In genomic region chr12:116969615-116970575, GRCh38 we compare ENCODE assay signal across 15 cellular contexts. TPM values are rescaled to one million over a fixed set of nuclear protein-coding genes. Genes with fewer than 3 reads are reported as not detected.
DNase-seq lines count a peak whose midpoint lies in the region; ATAC-seq and TF ChIP-seq lines count a peak whose summit lies in the region.
"Had no signal": no experiment of that assay in that cellular context is flagged by ENCODE, and none has a peak within 500 bp of the region (broad histone marks: within the 10 kb centered on the region; RNA-seq: fewer than 3 reads in every experiment).

No MANE protein-coding gene starts in this region.

- in situ Hi-C loops in astrocyte of the cerebellum (cut with HindIII; ENCODE audit: low sequenced_read_pairs), result no loop called here

- no peak overlapping the region for H3K4me3 ChIP-seq in astrocyte of the cerebellum (ENCODE audit: low read depth, low read length)
- H3K4me3 ChIP-seq: ascending aorta had no signal

- DNase-seq in AG20443 (ENCODE audit: low spot score) (peak; percentile 64), NCI-H1105 (lab: John Stamatoyannopoulos, UW) (peak; percentile 86), astrocyte of the cerebellum (ENCODE audit: low read depth) (peak; percentile 19), left ventricle myocardium superior (peak; percentile 83), NCI-H774 (lab: John Stamatoyannopoulos, UW) (no peak), posterior vena cava (ENCODE audit: low spot score) (no peak)
- DNase-seq in stimulated activated naive CD8-positive, alpha-beta T cell treated with anti-CD3 and anti-CD28 coated beads, Interleukin-15, Interleukin-2, amounts not matched to agents 100 U/mL and 50 U/mL, for 24 hours, result no peak
- DNase-seq: ACHN; activated CD4-positive, alpha-beta T cell treated with anti-CD3 and anti-CD28 coated beads for 36 hours; NCI-H187 treated with DMSO at 0.1 percent for 48 hours; stimulated activated CD4-positive, alpha-beta T cell treated with anti-CD3 and anti-CD28 coated beads, Interleukin-4, amount 100 ng/mL, for 24 hours; stimulated activated naive B cell treated with anti-CD40 and anti-IgM and Interleukin-4, amounts not matched to agents 10 μg/mL and 1 μg/mL and 100 μg/mL, for 72 hours; T-cell had no signal

- peak; percentile 88 for ATAC-seq in left ventricle myocardium superior
- no peak for ATAC-seq in GM18907 (IDR thresholded peaks at IDR 0.05; ENCODE audit: unreplicated experiment)
- no peak for ATAC-seq in stimulated activated naive CD8-positive, alpha-beta T cell treated with anti-CD3 and anti-CD28 coated beads, Interleukin-15, Interleukin-2, amounts not matched to agents 100 U/mL and 50 U/mL, for 24 hours
- ATAC-seq: activated CD4-positive, alpha-beta T cell treated with anti-CD3 and anti-CD28 coated beads for 36 hours; T-cell had no signal

- TF ChIP-seq CTCF in astrocyte of the cerebellum (IDR thresholded peaks at IDR 0.05; ENCODE audit: low read depth, low read length, missing control alignments), result no peak

- intact Hi-C loops in left ventricle myocardium superior (cut with micrococcal nuclease), result no loop called here
- intact Hi-C loops in posterior vena cava (cut with DNase I), result no loop called here

RNA-seq across cellular contexts. Expression of gene FBXW8, which starts 59.1 kb away (rescaled TPM):
- total RNA-seq in left ventricle myocardium superior, result 5.1 TPM
- 10 to 100 TPM; 13.3 to 14.7 TPM for total RNA-seq in posterior vena cava

Comparison
In these comparisons a context has a peak if more than half of its experiments do, and no peak if none do; other contexts are left out.
1. DNase-seq: peak in AG20443 (single experiment), NCI-H1105 (single experiment), astrocyte of the cerebellum (single experiment) and left ventricle myocardium superior (single experiment); none in stimulated activated naive CD8-positive, alpha-beta T cell treated with anti-CD3 and anti-CD28 coated beads, Interleukin-15, Interleukin-2, amounts not matched to agents 100 U/mL and 50 U/mL, for 24 hours (single experiment), NCI-H774 (single experiment) and posterior vena cava (single experiment).